ENCODE assay signal across 9 cellular contexts in the genomic region with DNA sequence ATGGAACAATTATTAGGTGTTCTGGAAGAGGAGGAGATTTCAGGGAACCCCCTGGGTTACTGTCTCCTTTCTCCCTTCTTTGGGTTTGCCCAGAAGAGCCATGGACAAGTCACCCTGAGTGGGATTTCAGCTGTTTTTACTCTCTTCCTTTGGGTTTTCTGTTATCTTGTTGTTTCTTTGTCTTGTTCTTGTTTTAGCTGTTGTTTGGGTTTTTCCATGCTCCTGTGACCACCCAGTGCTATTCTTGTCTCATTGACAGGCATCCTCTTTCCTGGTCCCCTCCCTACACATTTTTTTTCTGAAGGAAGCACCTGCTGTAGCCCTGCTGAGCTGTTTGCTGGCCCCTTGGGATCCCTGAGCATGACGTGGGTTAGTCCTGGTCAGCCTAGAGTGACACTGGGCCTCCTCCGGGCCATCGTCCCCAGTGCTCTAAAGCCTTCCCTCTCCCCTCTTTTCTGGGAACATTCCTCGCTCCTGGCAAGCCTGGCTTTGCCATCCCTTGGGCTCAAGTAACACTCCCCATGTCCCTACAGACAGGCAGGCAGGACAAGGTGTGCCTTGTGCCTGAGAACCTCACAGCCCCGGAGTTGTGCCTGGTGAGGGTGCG. TPM values are rescaled to one million over a fixed set of nuclear protein-coding genes. Genes with fewer than 3 reads are reported as not detected.
DNase-seq lines count a peak whose midpoint lies in the region; ATAC-seq and TF ChIP-seq lines count a peak whose summit lies in the region.
"Had no signal": no experiment of that assay in that cellular context is flagged by ENCODE, and none has a peak within 500 bp of the region (broad histone marks: within the 10 kb centered on the region; RNA-seq: fewer than 3 reads in every experiment).

No MANE protein-coding gene starts in this region.

- H2BK12ac ChIP-seq in H9 (ENCODE audit: insufficient read length, low read depth, low read length), result no peak overlapping the region

- H3K56ac ChIP-seq in H9 (ENCODE audit: insufficient read length, low read depth, low read length), result no peak overlapping the region

- no peak overlapping the region for H4K91ac ChIP-seq in H9 (ENCODE audit: insufficient read length, low read depth, low read length)

- H3K4me1 ChIP-seq in H9 (ENCODE audit: insufficient read depth, low read length), result no peaks in the 10 kb centered on the region

- ATAC-seq in GM18907 (IDR thresholded peaks at IDR 0.05; ENCODE audit: unreplicated experiment), result peak; percentile 69
- peak; percentile 62 for ATAC-seq in HG02610 (IDR thresholded peaks at IDR 0.05; ENCODE audit: unreplicated experiment)

- H3K27me3 ChIP-seq in H9 (ENCODE audit: insufficient read depth, low read length), result no peaks in the 10 kb centered on the region

- H2BK120ac ChIP-seq in H9 (ENCODE audit: low read depth, low read length, poor library complexity, severe bottlenecking), result no peak overlapping the region

- no peak overlapping the region for H2BK20ac ChIP-seq in H9 (ENCODE audit: low read depth, low read length, poor library complexity, severe bottlenecking)

- no peaks in the 10 kb centered on the region for H3K9me3 ChIP-seq in H9 (ENCODE audit: control insufficient read depth, low read depth, low read length)

- DNase-seq in NCI-H146 treated with DMSO at 0.1 percent for 48 hours (lab: John Stamatoyannopoulos, UW; ENCODE audit: unreplicated experiment) (peak; percentile 28), myocyte (ENCODE audit: low read depth) (peak; percentile 44), H9 (no peak), RPMI8226 (no peak), retina (no peak), NCI-H2107 (lab: John Stamatoyannopoulos, UW) (no peak)

- no peak overlapping the region for H3K14ac ChIP-seq in H9 (ENCODE audit: insufficient read depth, low read length)

- no peak overlapping the region for H4K5ac ChIP-seq in H9 (ENCODE audit: insufficient read length, low read depth, low read length)

- H3K9me3 Mint-ChIP-seq in H9, result peaks cover under 1% of the 10 kb centered on the region in 2 experiments; a peak in 2 of 5 replicates

- TF ChIP-seq CTCF in H9 (conservative IDR thresholded peaks at IDR 0.05), result no peak

- H3K79me2 ChIP-seq in H9 (ENCODE audit: insufficient read depth, low read length), result no peaks in the 10 kb centered on the region

- H3T11ph ChIP-seq in H9 (ENCODE audit: low read length), result no peak overlapping the region

- H2AK5ac ChIP-seq in H9 (ENCODE audit: insufficient read length, low read length), result no peak overlapping the region

- peaks cover 0 to under 1% (median 0%) of the 10 kb centered on the region in 3 experiments; a peak in 2 of 7 replicates for H3K36me3 Mint-ChIP-seq in H9 (ENCODE audit: insufficient read depth in 1 of 3, low read depth in 3 of 3)

- no peaks in the 10 kb centered on the region for H3K23me2 ChIP-seq in H9 (ENCODE audit: insufficient read length, low read depth, low read length, poor library complexity, severe bottlenecking)

- no peak overlapping the region for H3K4me3 Mint-ChIP-seq in H9
- H3K4me3 Mint-ChIP-seq: activated naive CD8-positive, alpha-beta T cell had no signal

- no peak overlapping the region for H2AFZ ChIP-seq in H9 (ENCODE audit: low read length)

- H3K27ac ChIP-seq in H9 (ENCODE audit: insufficient read length, low read depth, low read length), result no peak overlapping the region

- H3K79me1 ChIP-seq in H9 (ENCODE audit: insufficient read depth, low read depth, low read length, poor library complexity, severe bottlenecking), result no peaks in the 10 kb centered on the region

- peaks cover 2% of the 10 kb centered on the region for H4K20me1 ChIP-seq in H9 (ENCODE audit: control insufficient read depth, insufficient read depth, insufficient read length)

- H2BK15ac ChIP-seq in H9 (ENCODE audit: low read depth, low read length), result no peak overlapping the region

- no peak overlapping the region for H3K18ac ChIP-seq in H9 (ENCODE audit: insufficient read length, low read depth, low read length)

- H3K23ac ChIP-seq in H9 (ENCODE audit: insufficient read length, low read depth, low read length), result no peak overlapping the region

- H3K4me2 ChIP-seq in H9 (ENCODE audit: insufficient read depth, insufficient read length, low read length), result no peak overlapping the region

- H3K9ac ChIP-seq in H9 (ENCODE audit: extremely low read depth, insufficient read length, low read length), result no peak overlapping the region

- H2BK5ac ChIP-seq in H9 (ENCODE audit: insufficient read length, low read length), result no peak overlapping the region

- WGBS in H9 (ENCODE audit: extremely low coverage, insufficient read length, low lambda C conversion rate), result no CpG with 5 or more reads among the region's 6 CpGs

- H3K27me3 Mint-ChIP-seq in H9 (ENCODE audit: low read depth), result peaks cover 12% of the 10 kb centered on the region
- H3K27me3 Mint-ChIP-seq: activated naive CD8-positive, alpha-beta T cell had no signal

- no peak overlapping the region for H3K27ac Mint-ChIP-seq in H9
- H3K27ac Mint-ChIP-seq: activated naive CD8-positive, alpha-beta T cell had no signal

- peaks cover 0 to 4% of the 10 kb centered on the region in 2 experiments; a peak in 1 of 4 replicates for H3K4me1 Mint-ChIP-seq in H9

- no peak overlapping the region for H4K8ac ChIP-seq in H9 (replicated peaks; ENCODE audit: insufficient read length, low read depth, low read length)

- H3K4ac ChIP-seq in H9 (ENCODE audit: low read depth, low read length), result no peak overlapping the region

RNA-seq across cellular contexts. Expression of gene SH2D4B, which starts 3.5 kb away (rescaled TPM):
- total RNA-seq in myocyte, result not detected in 2 replicates
- not detected for polyA plus RNA-seq in myocyte (2012)
- total RNA-seq in H9 (2021), result 0.07 TPM in 1 of 2 replicates, not detected in the other

Comparison
In these comparisons a context has a peak if more than half of its experiments do, and no peak if none do; other contexts are left out.
1. DNase-seq: peak in NCI-H146 treated with DMSO at 0.1 percent for 48 hours (single experiment) and myocyte (single experiment); none in H9 (single experiment), RPMI8226 (single experiment), retina (single experiment) and NCI-H2107 (single experiment).